In the genomic region with DNA sequence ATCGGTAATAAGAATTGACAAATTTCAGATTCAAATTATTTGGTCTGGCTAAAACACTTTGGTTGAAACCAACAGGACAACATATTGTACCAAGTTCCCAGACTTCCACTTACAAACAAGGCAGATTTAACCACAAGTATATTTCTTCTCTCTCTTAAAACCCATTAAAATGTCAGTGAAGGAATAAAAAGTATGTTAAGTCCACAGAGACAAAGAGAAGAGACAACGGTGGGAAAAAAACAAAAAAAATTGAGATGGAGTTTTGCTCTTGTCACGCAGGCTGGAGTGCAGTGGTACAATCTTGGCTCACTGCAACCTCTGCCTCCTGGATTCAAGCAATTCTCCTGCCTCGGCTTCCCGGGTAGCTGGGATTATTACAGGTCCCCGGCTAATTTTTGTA, we compare ENCODE assay signal across 18 cellular contexts. TPM values are rescaled to one million over a fixed set of nuclear protein-coding genes. Genes with fewer than 3 reads are reported as not detected.
DNase-seq lines count a peak whose midpoint lies in the region; TF ChIP-seq lines count a peak whose summit lies in the region.
"Had no signal": no experiment of that assay in that cellular context is flagged by ENCODE, and none has a peak within 500 bp of the region (broad histone marks: within the 10 kb centered on the region; RNA-seq: fewer than 3 reads in every experiment).

No MANE protein-coding gene starts in this region.

- intact Hi-C loops in Calu3 (cut with micrococcal nuclease; ENCODE audit: unreplicated experiment), result no loop called here

- H3K36me3 ChIP-seq in HEK293 (ENCODE audit: control insufficient read depth in 2 of 2, insufficient read depth in 1 of 2, low read length in 2 of 2) (peaks cover 9 to 19% of the 10 kb centered on the region in 2 experiments), WERI-Rb-1 (peaks cover 23% of the 10 kb centered on the region)

- H3K9me3 Mint-ChIP-seq in Calu3 (ENCODE audit: low read depth, unreplicated experiment), result no peaks in the 10 kb centered on the region
- H3K9me3 Mint-ChIP-seq: CD8-positive, alpha-beta T cell; HFFc6; IgD-negative memory B cell had no signal

- peaks cover 12% of the 10 kb centered on the region for H3K4me1 ChIP-seq in HEK293 (ENCODE audit: control insufficient read depth, insufficient read depth, low read length)

- CTCF ChIA-PET in Calu3 (lab: Charles Lee) (no interaction called here), HEK293 (lab: Yijun Ruan, JAX) (interaction anchor here (0.7 kb wide), 1 partner anchor 577 kb away, joined by 3 read pairs; no protein-coding TSS in a partner anchor)

- no peaks in the 10 kb centered on the region for H3K27me3 Mint-ChIP-seq in Calu3 (ENCODE audit: unreplicated experiment)
- H3K27me3 Mint-ChIP-seq: B cell, IgD-negative memory B cell had no signal

- H3K4me3 Mint-ChIP-seq in Calu3 (ENCODE audit: low read depth, unreplicated experiment), result peak overlapping the region; percentile 46
- H3K4me3 Mint-ChIP-seq: B cell; CD14-positive monocyte; CD8-positive, alpha-beta T cell; HFFc6; IgD-negative memory B cell had no signal

- TF ChIP-seq CTCF in AG10803 (conservative IDR thresholded peaks at IDR 0.05; ENCODE audit: low read length) (no peak), Calu3 (IDR thresholded peaks at IDR 0.05; ENCODE audit: unreplicated experiment) (no peak), HEK293 (tag by site-specific recombination; IDR thresholded peaks at IDR 0.05) (no peak), fibroblast of villous mesenchyme (IDR thresholded peaks at IDR 0.05; ENCODE audit: insufficient read depth, low read depth, low read length) (no peak), WERI-Rb-1 (IDR thresholded peaks at IDR 0.05; ENCODE audit: low read depth, low read length) (no peak)

- H3K27ac Mint-ChIP-seq in Calu3 (ENCODE audit: unreplicated experiment), result no peak overlapping the region
- H3K27ac Mint-ChIP-seq: B cell; CD8-positive, alpha-beta T cell; HFFc6 had no signal

- DNase-seq in AG10803 (ENCODE audit: low read depth) (peak; percentile 16), Calu3 (no peak), fibroblast of villous mesenchyme (ENCODE audit: low read depth) (peak; percentile 38), GM03348 (ENCODE audit: low spot score) (no peak), WERI-Rb-1 (no peak), NCI-H2107 (lab: John Stamatoyannopoulos, UW) (no peak), NCI-H1048 (lab: John Stamatoyannopoulos, UW) (no peak)
- DNase-seq: ACHN; CD8-positive, alpha-beta T cell; COR-L47; GM23248; HFFc6 had no signal

- peaks cover 42% of the 10 kb centered on the region for H3K4me1 Mint-ChIP-seq in Calu3 (ENCODE audit: low read depth, unreplicated experiment)
- H3K4me1 Mint-ChIP-seq: CD14-positive monocyte had no signal

- no TSS peak for BruUV-seq in Calu3 (replicated peaks; lab: Mats Ljungman, UMichigan)

- no peaks in the 10 kb centered on the region for H3K27me3 ChIP-seq in WERI-Rb-1 (ENCODE audit: insufficient read depth, low read depth, severe bottlenecking)

- H3K27ac ChIP-seq in HEK293 (ENCODE audit: extremely low read depth, low read depth, low read length) (no peak overlapping the region), WERI-Rb-1 (no peak overlapping the region)
- H3K27ac ChIP-seq: GM23248 had no signal

- no peak overlapping the region for H3K4me3 ChIP-seq in AG10803 (ENCODE audit: low read length)
- no peak overlapping the region for H3K4me3 ChIP-seq in HEK293 (ENCODE audit: low read depth, low read length)
- H3K4me3 ChIP-seq in fibroblast of villous mesenchyme (ENCODE audit: low read depth, low read length), result no peak overlapping the region
- no peak overlapping the region for H3K4me3 ChIP-seq in WERI-Rb-1 (ENCODE audit: low read depth, low read length)
- H3K4me3 ChIP-seq: GM12878, GM23248, HAP-1 had no signal

- POLR2A ChIA-PET in HEK293 (lab: Yijun Ruan, JAX), result no interaction called here

- no peaks in the 10 kb centered on the region for H3K9me3 ChIP-seq in HEK293 (ENCODE audit: control insufficient read depth, insufficient read depth, low read depth, low read length)
- no peaks in the 10 kb centered on the region for H3K9me3 ChIP-seq in WERI-Rb-1 (ENCODE audit: severe bottlenecking)
- H3K9me3 ChIP-seq: HAP-1 had no signal

- H3K36me3 Mint-ChIP-seq in Calu3 (ENCODE audit: insufficient read depth, unreplicated experiment), result peaks cover 35% of the 10 kb centered on the region

TF ChIP-seq in HEK293, 187 proteins besides CTCF, POLR2A, EP300 and RAD21 (continues in another document):
- TF ChIP-seq ZNF132 (tag by site-specific recombination; IDR thresholded peaks at IDR 0.05; ENCODE audit: borderline replicate concordance) (no peak), ZNF626 (tag by site-specific recombination; IDR thresholded peaks at IDR 0.05) (no peak), ZNF23 (tag by site-specific recombination; IDR thresholded peaks at IDR 0.05; ENCODE audit: borderline replicate concordance) (no peak), KLF9 (tag by site-specific recombination; IDR thresholded peaks at IDR 0.05; ENCODE audit: low read depth) (no peak), ZNF660 (tag by site-specific recombination; IDR thresholded peaks at IDR 0.05) (no peak), ZXDB (tag by site-specific recombination; IDR thresholded peaks at IDR 0.05) (no peak)
- TF ChIP-seq, protein P1, sequence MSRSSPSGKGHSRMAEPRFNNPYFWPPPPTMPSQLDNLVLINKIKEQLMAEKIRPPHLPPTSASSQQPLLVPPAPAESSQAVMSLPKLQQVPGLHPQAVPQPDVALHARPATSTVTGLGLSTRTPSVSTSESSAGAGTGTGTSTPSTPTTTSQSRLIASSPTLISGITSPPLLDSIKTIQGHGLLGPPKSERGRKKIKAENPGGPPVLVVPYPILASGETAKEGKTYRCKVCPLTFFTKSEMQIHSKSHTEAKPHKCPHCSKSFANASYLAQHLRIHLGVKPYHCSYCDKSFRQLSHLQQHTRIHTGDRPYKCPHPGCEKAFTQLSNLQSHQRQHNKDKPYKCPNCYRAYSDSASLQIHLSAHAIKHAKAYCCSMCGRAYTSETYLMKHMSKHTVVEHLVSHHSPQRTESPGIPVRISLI (tag by site-specific recombination; IDR thresholded peaks at IDR 0.05), result no peak
- TF ChIP-seq, protein P2, sequence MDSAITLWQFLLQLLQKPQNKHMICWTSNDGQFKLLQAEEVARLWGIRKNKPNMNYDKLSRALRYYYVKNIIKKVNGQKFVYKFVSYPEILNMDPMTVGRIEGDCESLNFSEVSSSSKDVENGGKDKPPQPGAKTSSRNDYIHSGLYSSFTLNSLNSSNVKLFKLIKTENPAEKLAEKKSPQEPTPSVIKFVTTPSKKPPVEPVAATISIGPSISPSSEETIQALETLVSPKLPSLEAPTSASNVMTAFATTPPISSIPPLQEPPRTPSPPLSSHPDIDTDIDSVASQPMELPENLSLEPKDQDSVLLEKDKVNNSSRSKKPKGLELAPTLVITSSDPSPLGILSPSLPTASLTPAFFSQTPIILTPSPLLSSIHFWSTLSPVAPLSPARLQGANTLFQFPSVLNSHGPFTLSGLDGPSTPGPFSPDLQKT (IDR thresholded peaks at IDR 0.05; ENCODE audit: borderline replicate concordance, low read depth, low read length), result no peak
- TF ChIP-seq, protein P3, sequence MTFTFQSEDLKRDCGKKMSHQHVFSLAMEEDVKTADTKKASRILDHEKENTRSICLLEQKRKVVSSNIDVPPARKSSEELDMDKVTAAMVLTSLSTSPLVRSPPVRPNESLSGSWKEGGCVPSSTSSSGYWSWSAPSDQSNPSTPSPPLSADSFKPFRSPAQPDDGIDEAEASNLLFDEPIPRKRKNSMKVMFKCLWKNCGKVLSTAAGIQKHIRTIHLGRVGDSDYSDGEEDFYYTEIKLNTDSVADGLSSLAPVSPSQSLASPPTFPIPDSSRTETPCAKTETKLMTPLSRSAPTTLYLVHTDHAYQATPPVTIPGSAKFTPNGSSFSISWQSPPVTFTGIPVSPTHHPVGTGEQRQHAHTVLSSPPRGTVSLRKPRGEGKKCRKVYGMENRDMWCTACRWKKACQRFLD (tag by site-specific recombination; IDR thresholded peaks at IDR 0.05), result no peak
- TF ChIP-seq, protein P4, sequence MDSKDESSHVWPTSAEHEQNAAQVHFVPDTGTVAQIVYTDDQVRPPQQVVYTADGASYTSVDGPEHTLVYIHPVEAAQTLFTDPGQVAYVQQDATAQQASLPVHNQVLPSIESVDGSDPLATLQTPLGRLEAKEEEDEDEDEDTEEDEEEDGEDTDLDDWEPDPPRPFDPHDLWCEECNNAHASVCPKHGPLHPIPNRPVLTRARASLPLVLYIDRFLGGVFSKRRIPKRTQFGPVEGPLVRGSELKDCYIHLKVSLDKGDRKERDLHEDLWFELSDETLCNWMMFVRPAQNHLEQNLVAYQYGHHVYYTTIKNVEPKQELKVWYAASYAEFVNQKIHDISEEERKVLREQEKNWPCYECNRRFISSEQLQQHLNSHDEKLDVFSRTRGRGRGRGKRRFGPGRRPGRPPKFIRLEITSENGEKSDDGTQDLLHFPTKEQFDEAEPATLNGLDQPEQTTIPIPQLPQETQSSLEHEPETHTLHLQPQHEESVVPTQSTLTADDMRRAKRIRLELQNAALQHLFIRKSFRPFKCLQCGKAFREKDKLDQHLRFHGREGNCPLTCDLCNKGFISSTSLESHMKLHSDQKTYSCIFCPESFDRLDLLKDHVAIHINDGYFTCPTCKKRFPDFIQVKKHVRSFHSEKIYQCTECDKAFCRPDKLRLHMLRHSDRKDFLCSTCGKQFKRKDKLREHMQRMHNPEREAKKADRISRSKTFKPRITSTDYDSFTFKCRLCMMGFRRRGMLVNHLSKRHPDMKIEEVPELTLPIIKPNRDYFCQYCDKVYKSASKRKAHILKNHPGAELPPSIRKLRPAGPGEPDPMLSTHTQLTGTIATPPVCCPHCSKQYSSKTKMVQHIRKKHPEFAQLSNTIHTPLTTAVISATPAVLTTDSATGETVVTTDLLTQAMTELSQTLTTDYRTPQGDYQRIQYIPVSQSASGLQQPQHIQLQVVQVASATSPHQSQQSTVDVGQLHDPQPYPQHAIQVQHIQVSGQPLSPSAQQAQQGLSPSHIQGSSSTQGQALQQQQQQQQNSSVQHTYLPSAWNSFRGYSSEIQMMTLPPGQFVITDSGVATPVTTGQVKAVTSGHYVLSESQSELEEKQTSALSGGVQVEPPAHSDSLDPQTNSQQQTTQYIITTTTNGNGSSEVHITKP (tag by site-specific recombination; IDR thresholded peaks at IDR 0.05), result peak; percentile 68

RNA-seq across cellular contexts. Expression of a gene that starts 16.3 kb away (rescaled TPM):
- 177 and 183 TPM in 2 replicates for total RNA-seq in Calu3 (2022)
- total RNA-seq in fibroblast of villous mesenchyme, result 92.1 and 147 TPM in 2 replicates

RNA-seq across cellular contexts. Expression of a gene that starts 56.8 kb away (rescaled TPM):
- total RNA-seq in Calu3 (2022) (0.44 and 0.66 TPM in 2 replicates), fibroblast of villous mesenchyme (under 0.01 TPM in 1 of 2 replicates, not detected in the other)
- total RNA-seq: CD8-positive, alpha-beta T cell had no signal

Comparison
In these comparisons a context has a peak if more than half of its experiments do, and no peak if none do; other contexts are left out.
1. DNase-seq: peak in AG10803 (single experiment) and fibroblast of villous mesenchyme (single experiment); none in Calu3 (single experiment), GM03348 (single experiment), WERI-Rb-1 (single experiment), NCI-H2107 (single experiment) and NCI-H1048 (single experiment).